Comparison of ENCODE assay signal across 36 cellular contexts in the genomic region with DNA sequence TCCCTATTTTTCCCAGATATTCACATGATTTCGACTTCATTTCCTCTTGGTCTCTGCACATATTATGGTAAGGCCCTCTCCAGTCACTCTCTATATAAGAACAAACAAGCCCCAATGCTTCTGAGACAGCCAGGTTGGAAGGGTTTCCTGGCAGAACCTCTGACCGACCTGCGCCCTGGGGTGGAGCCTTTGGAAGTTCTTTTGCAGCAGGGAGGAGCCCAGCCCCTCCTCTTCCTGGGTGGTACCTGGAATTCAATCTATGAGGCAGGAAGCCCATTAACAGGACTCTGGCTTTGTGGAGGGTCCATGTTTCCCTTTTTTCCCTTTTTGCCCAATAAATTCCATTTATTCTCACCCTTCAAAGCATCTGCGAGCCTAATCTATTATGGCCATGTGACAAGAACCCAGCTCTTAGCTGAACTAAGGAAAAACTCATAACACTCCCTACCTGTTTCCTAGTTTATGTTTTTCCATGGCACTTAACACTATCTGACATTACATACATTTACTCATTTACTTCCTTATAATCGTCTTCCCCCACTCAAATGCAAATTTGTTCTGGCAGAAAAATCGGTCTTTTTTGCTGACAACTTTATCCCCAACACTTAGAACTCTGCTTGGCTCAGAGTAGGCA.
"Had no signal": no experiment of that assay in that cellular context is flagged by ENCODE, and none has a peak within 500 bp of the region (broad histone marks: within the 10 kb centered on the region; RNA-seq: fewer than 3 reads in every experiment).

No MANE protein-coding gene starts in this region.

- H3K9me3 ChIP-seq: MG63, Peyer's patch, SJSA1 had no signal

- H3K4me3 ChIP-seq: MG63, Peyer's patch, SJSA1 had no signal

- H3K27me3 ChIP-seq: MG63, Peyer's patch, SJSA1 had no signal

- DNase-seq: activated CD4-positive, alpha-beta memory T cell treated with anti-CD3 and anti-CD28 coated beads, Interleukin-2, amount 10 ng/mL, durations not matched to agents 7 days and 5 days; activated CD4-positive, alpha-beta T cell treated with anti-CD3 and anti-CD28 coated beads for 1 hour; activated CD4-positive, alpha-beta T cell treated with anti-CD3 and anti-CD28 coated beads for 48 hours; activated CD4-positive, CD25-positive, alpha-beta regulatory T cell; activated CD8-positive, alpha-beta memory T cell treated with anti-CD3 and anti-CD28 coated beads for 24 hours; activated CD8-positive, alpha-beta memory T cell treated with anti-CD3 and anti-CD28 coated beads, Interleukin-2, amount 10 ng/mL, durations not matched to agents 7 days and 5 days; activated CD8-positive, alpha-beta memory T cell treated with anti-CD3 and anti-CD28 coated beads, Interleukin-2, amount 50 U/mL, for 48 hours; activated effector memory CD4-positive, alpha-beta T cell treated with Interleukin-2 at 50 U/mL for 16 hours; activated naive CD4-positive, alpha-beta T cell treated with anti-CD3 and anti-CD28 coated beads, Interleukin-2, amount 50 U/mL, for 16 hours; activated naive CD8-positive, alpha-beta T cell treated with anti-CD3 and anti-CD28 coated beads for 36 hours; activated T-cell treated with anti-CD3 and anti-CD28 coated beads, Interleukin-2, amount 50 U/mL, for 48 hours; amniotic stem cell; aorta; cerebellar nuclear complex; Kasumi-1; KG1; MG63; NCI-H1048; NCI-H1105 treated with DMSO at 0.1 percent for 48 hours; NCI-H1436; NCI-H1694; NCI-H2029; NCI-H510A; NCI-H526; NCI-H748 treated with DMSO at 0.1 percent for 48 hours; NK-92 treated with Interleukin-12 subunit alpha and Interleukin-12 subunit beta, amount 100 ng/mL, for 24 hours; PC-3; Peyer's patch; RPMI8226; SHP77 treated with DMSO at 0.1 percent for 48 hours; SW 1271; T-helper 1 cell; T-helper 2 cell; T-helper 9 cell; WERI-Rb-1 had no signal

- H3K27ac ChIP-seq: Peyer's patch, SJSA1, WERI-Rb-1 had no signal

- H3K4me1 ChIP-seq: Peyer's patch, SJSA1 had no signal

- H3K36me3 ChIP-seq: MG63, Peyer's patch, SJSA1, WERI-Rb-1 had no signal

- ATAC-seq: activated CD8-positive, alpha-beta memory T cell treated with anti-CD3 and anti-CD28 coated beads, Interleukin-2, amount 10 ng/mL, durations not matched to agents 7 days and 5 days; PC-3 had no signal
